ENCODE assay signal across 1 cellular context in genomic region chrX:123781786-123782185, GRCh38.
TF ChIP-seq lines count a peak whose summit lies in the region.

No MANE protein-coding gene starts in this region.

TF ChIP-seq in HEK293, 187 proteins besides CTCF, POLR2A, EP300 and RAD21 (continued from another document):
- 0 out of 2 replicates have a peak, but pooled peaks have one; percentile 16 for TF ChIP-seq ZNF341 (tag by site-specific recombination; IDR thresholded peaks at IDR 0.05; ENCODE audit: low read depth)
- TF ChIP-seq ZNF266 (tag by site-specific recombination; IDR thresholded peaks at IDR 0.05; ENCODE audit: low read depth) = 0 out of 2 replicates have a peak, but pooled peaks have one; percentile 12
- TF ChIP-seq ZNF433 (tag by site-specific recombination; IDR thresholded peaks at IDR 0.05; ENCODE audit: low read depth) = peak; percentile 73
- peak; percentile 40 for TF ChIP-seq ZNF654 (tag by site-specific recombination; IDR thresholded peaks at IDR 0.05; ENCODE audit: low read depth)
- TF ChIP-seq ZNF623 (tag by site-specific recombination; IDR thresholded peaks at IDR 0.05) = peak; percentile 55; the same call in 1 of the 2 replicates
- peak; percentile 89 for TF ChIP-seq ZNF426 (tag by site-specific recombination; IDR thresholded peaks at IDR 0.05)
- TF ChIP-seq, protein P1, sequence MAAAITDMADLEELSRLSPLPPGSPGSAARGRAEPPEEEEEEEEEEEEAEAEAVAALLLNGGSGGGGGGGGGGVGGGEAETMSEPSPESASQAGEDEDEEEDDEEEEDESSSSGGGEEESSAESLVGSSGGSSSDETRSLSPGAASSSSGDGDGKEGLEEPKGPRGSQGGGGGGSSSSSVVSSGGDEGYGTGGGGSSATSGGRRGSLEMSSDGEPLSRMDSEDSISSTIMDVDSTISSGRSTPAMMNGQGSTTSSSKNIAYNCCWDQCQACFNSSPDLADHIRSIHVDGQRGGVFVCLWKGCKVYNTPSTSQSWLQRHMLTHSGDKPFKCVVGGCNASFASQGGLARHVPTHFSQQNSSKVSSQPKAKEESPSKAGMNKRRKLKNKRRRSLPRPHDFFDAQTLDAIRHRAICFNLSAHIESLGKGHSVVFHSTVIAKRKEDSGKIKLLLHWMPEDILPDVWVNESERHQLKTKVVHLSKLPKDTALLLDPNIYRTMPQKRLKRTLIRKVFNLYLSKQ (tag by site-specific recombination; IDR thresholded peaks at IDR 0.05; ENCODE audit: borderline replicate concordance) = 0 out of 2 replicates have a peak, but pooled peaks have one; percentile 56
- peak; percentile 84; the same call in 1 of the 2 replicates for TF ChIP-seq ZNF394 (tag by site-specific recombination; IDR thresholded peaks at IDR 0.05; ENCODE audit: borderline replicate concordance)
- peak; percentile 71; the same call in 1 of the 2 replicates for TF ChIP-seq ZNF202 (tag by site-specific recombination; IDR thresholded peaks at IDR 0.05; ENCODE audit: borderline replicate concordance)
- peak; percentile 87 for TF ChIP-seq ZNF555 (tag by site-specific recombination; conservative IDR thresholded peaks at IDR 0.05)
- 0 out of 2 replicates have a peak, but pooled peaks have one; percentile 32 for TF ChIP-seq ZNF629 (tag by site-specific recombination; IDR thresholded peaks at IDR 0.05)
- 0 out of 2 replicates have a peak, but pooled peaks have one; percentile 30 for TF ChIP-seq ZNF501 (tag by site-specific recombination; IDR thresholded peaks at IDR 0.05)
- peak; percentile 58 for TF ChIP-seq ZBTB11 (tag by site-specific recombination; conservative IDR thresholded peaks at IDR 0.05; ENCODE audit: low read depth)
- TF ChIP-seq ZNF292 (tag by site-specific recombination; IDR thresholded peaks at IDR 0.05; ENCODE audit: borderline replicate concordance, low read depth) = peak; percentile 13; the same call in 1 of the 2 replicates
- TF ChIP-seq ZNF354C (tag by site-specific recombination; IDR thresholded peaks at IDR 0.05; ENCODE audit: borderline replicate concordance, low read depth) = 0 out of 2 replicates have a peak, but pooled peaks have one; percentile 44
- TF ChIP-seq ZNF510 (tag by site-specific recombination; IDR thresholded peaks at IDR 0.05; ENCODE audit: insufficient replicate concordance) = peak; percentile 80
- peak; percentile 43; the same call in 1 of the 2 replicates for TF ChIP-seq GLI2 (tag by site-specific recombination; IDR thresholded peaks at IDR 0.05; ENCODE audit: borderline replicate concordance, low read depth)
- peak; percentile 66 for TF ChIP-seq ZNF140 (tag by site-specific recombination; IDR thresholded peaks at IDR 0.05)
- TF ChIP-seq, protein P2, sequence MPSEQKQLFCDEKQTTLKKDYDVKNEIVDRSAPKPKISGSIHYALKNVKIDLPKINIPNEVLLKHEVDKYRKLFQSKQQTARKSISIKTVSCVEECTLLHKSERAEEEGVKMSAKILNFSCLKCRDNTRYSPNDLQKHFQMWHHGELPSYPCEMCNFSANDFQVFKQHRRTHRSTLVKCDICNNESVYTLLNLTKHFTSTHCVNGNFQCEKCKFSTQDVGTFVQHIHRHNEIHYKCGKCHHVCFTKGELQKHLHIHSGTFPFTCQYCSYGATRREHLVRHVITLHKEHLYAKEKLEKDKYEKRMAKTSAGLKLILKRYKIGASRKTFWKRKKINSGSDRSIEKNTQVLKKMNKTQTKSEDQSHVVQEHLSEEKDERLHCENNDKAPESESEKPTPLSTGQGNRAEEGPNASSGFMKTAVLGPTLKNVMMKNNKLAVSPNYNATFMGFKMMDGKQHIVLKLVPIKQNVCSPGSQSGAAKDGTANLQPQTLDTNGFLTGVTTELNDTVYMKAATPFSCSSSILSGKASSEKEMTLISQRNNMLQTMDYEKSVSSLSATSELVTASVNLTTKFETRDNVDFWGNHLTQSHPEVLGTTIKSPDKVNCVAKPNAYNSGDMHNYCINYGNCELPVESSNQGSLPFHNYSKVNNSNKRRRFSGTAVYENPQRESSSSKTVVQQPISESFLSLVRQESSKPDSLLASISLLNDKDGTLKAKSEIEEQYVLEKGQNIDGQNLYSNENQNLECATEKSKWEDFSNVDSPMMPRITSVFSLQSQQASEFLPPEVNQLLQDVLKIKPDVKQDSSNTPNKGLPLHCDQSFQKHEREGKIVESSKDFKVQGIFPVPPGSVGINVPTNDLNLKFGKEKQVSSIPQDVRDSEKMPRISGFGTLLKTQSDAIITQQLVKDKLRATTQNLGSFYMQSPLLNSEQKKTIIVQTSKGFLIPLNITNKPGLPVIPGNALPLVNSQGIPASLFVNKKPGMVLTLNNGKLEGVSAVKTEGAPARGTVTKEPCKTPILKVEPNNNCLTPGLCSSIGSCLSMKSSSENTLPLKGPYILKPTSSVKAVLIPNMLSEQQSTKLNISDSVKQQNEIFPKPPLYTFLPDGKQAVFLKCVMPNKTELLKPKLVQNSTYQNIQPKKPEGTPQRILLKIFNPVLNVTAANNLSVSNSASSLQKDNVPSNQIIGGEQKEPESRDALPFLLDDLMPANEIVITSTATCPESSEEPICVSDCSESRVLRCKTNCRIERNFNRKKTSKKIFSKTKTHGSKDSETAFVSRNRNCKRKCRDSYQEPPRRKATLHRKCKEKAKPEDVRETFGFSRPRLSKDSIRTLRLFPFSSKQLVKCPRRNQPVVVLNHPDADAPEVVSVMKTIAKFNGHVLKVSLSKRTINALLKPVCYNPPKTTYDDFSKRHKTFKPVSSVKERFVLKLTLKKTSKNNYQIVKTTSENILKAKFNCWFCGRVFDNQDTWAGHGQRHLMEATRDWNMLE (tag by site-specific recombination; conservative IDR thresholded peaks at IDR 0.05; ENCODE audit: low read depth) = peak; percentile 79
- peak; percentile 40; the same call in 1 of the 2 replicates for TF ChIP-seq ZNF560 (tag by site-specific recombination; IDR thresholded peaks at IDR 0.05; ENCODE audit: borderline replicate concordance)
